8 cellular contexts compared by ENCODE assay signal in the genomic region with DNA sequence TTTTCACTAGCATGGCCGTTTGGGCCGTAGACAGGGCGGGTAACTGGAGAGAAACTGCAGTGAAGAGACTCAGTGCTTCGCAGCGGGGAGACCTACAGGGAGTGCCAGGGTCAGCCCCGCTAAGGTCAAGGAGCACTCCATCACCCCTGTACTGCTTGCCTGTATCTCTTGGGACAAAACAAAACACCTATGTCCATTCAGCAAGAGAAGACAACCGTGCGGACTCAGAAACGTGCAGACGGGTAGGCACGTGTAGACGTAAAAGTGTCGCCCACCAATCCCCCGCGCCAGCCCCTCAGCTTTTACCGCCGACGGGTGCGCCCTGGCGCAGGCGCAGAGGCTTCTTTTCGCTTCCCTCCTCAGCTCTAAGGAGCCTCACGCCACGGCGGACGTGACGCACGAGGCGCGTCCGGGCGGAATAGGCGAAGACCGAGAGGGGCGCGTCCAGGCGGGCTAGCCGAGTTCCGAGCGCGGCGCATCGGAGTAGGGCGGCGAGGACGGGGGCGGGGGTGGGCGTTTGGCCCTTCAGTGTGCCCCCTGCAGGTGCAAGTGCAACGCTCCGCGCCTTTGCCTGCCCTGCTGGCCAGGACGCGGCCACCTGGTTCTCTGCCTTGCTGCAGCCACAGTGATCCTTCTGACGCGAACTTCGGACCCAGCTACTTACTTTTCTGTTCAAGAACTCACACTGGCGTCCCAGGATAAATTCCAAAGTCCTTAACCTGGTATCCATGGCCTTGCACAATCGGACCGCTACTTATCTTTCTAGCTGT. TPM values are rescaled to one million over a fixed set of nuclear protein-coding genes. Genes with fewer than 3 reads are reported as not detected.
A peak's percentile ranks its signal among the peaks of the same experiment; 100 is the strongest.
DNase-seq lines count a peak whose midpoint lies in the region; ATAC-seq and TF ChIP-seq lines count a peak whose summit lies in the region.

No MANE protein-coding gene starts in this region.

- H3K27ac ChIP-seq in coronary artery, result peak overlapping the region; percentile 93

- peak overlapping the region; percentile 78 to 96 for H3K4me3 Mint-ChIP-seq in CD14-positive monocyte
- H3K4me3 Mint-ChIP-seq in activated CD4-positive, alpha-beta T cell treated with anti-CD3 and anti-CD28 coated beads, Interleukin-2, amount 10 ng/mL, durations not matched to agents 24 days and 14 days, result peak overlapping the region; percentile 87

- H3K36me3 Mint-ChIP-seq in CD14-positive monocyte, result no peaks in the 10 kb centered on the region
- H3K36me3 Mint-ChIP-seq in activated CD4-positive, alpha-beta T cell treated with anti-CD3 and anti-CD28 coated beads, Interleukin-2, amount 10 ng/mL, durations not matched to agents 24 days and 14 days (ENCODE audit: low read depth), result peaks cover 3% of the 10 kb centered on the region

- H3K9me3 Mint-ChIP-seq in CD14-positive monocyte, result peaks cover 0 to 3% (median 0%) of the 10 kb centered on the region in 7 donors
- H3K9me3 Mint-ChIP-seq in activated CD4-positive, alpha-beta T cell treated with anti-CD3 and anti-CD28 coated beads, Interleukin-2, amount 10 ng/mL, durations not matched to agents 24 days and 14 days, result no peaks in the 10 kb centered on the region

- H3K27me3 Mint-ChIP-seq in CD14-positive monocyte (ENCODE audit: low read depth in 3 of 3), result no peaks in the 10 kb centered on the region
- no peaks in the 10 kb centered on the region for H3K27me3 Mint-ChIP-seq in activated CD4-positive, alpha-beta T cell treated with anti-CD3 and anti-CD28 coated beads, Interleukin-2, amount 10 ng/mL, durations not matched to agents 24 days and 14 days

- peak overlapping the region; percentile 81 for H3K4me3 ChIP-seq in coronary artery

- TF ChIP-seq CTCF in CD14-positive monocyte (IDR thresholded peaks at IDR 0.05) (no peak), coronary artery (IDR thresholded peaks at IDR 0.05) (no peak)

- H3K27ac Mint-ChIP-seq in CD14-positive monocyte, result peak overlapping the region; percentile 88 to 97 (median 92)
- H3K27ac Mint-ChIP-seq in activated CD4-positive, alpha-beta T cell treated with anti-CD3 and anti-CD28 coated beads, Interleukin-2, amount 10 ng/mL, durations not matched to agents 24 days and 14 days, result peak overlapping the region; percentile 92

- peak; percentile 90 for DNase-seq in CD14-positive monocyte (ENCODE audit: low spot score)
- DNase-seq in NCI-H524 treated with DMSO at 0.1 percent for 48 hours (lab: John Stamatoyannopoulos, UW), result peak; percentile 80
- peak; percentile 99 for DNase-seq in activated CD4-positive, alpha-beta T cell treated with anti-CD3 and anti-CD28 coated beads, Interleukin-2, amount 10 ng/mL, durations not matched to agents 24 days and 14 days
- peak; percentile 95 for DNase-seq in coronary artery (ENCODE audit: low spot score)
- DNase-seq in left lobe of liver (ENCODE audit: low spot score), result peak; percentile 95
- DNase-seq in stimulated activated CD4-positive, alpha-beta T cell treated with anti-CD3 and anti-CD28 coated beads, Interleukin-2, amount 100 ng/mL, for 24 hours, result peak; percentile 95 to 96

- H3K4me1 Mint-ChIP-seq in CD14-positive monocyte, result peaks cover 53% of the 10 kb centered on the region
- peaks cover 44% of the 10 kb centered on the region for H3K4me1 Mint-ChIP-seq in activated CD4-positive, alpha-beta T cell treated with anti-CD3 and anti-CD28 coated beads, Interleukin-2, amount 10 ng/mL, durations not matched to agents 24 days and 14 days

- peak; percentile 55 for ATAC-seq in GM19328 (IDR thresholded peaks at IDR 0.05; ENCODE audit: unreplicated experiment)
- ATAC-seq in HG03469 (IDR thresholded peaks at IDR 0.05; ENCODE audit: unreplicated experiment), result peak; percentile 49
- peak; percentile 77 for ATAC-seq in left lobe of liver

- intact Hi-C loops in CD14-positive monocyte (cut with micrococcal nuclease), result loop anchor here in 1 of 2 donors (10.0 kb wide), 1 partner anchor 371 kb away; no protein-coding TSS in a partner anchor
- intact Hi-C loops in activated CD4-positive, alpha-beta T cell treated with anti-CD3 and anti-CD28 coated beads, Interleukin-2, amount 10 ng/mL, durations not matched to agents 24 days and 14 days (cut with micrococcal nuclease), result loop anchor here (1.0 to 5.0 kb wide), 6 partner anchors 92 to 372 kb away; partner anchors contain the start of genes MAP4K3 and SRSF7

RNA-seq across cellular contexts. Expression of gene SOS1, which starts 3.3 kb away (rescaled TPM):
- polyA plus RNA-seq in CD14-positive monocyte, result 1 to 10 TPM; 5.3 to 7.7 TPM
- 66.1 and 74.5 TPM in 2 replicates for total RNA-seq in activated CD4-positive, alpha-beta T cell treated with anti-CD3 and anti-CD28 coated beads, Interleukin-2, amount 10 ng/mL, durations not matched to agents 24 days and 14 days
- 14.1 TPM for total RNA-seq in left lobe of liver

Comparison
In these comparisons a context has a peak if more than half of its experiments do, and no peak if none do; other contexts are left out.
1. Peak in every context shown above with its lines: DNase-seq, ATAC-seq, H3K4me3 ChIP-seq and H3K27ac ChIP-seq.